ENCODE assay signal across 1 cellular context in the genomic region with DNA sequence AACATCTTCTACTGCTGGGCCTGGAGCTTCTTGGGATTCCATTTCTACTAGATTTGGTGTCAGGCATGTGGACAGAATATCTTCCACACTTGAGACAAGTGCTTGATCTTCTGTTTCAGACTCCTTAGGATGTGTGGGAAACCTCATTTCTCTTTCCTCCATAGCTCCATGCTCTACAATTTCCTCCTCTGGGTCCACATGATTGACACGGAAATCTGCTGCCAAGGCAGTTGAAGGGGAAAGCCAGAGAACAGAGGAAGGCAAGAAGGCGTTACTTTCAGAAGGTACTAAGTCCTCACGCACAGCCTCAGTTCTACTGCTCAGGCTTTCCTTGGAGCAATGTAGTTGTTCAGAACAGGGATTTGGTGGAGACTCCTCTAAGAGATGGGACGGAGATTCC.
TF ChIP-seq lines count a peak whose summit lies in the region.

No MANE protein-coding gene starts in this region.

TF ChIP-seq in endothelial cell of umbilical vein, 7 proteins besides CTCF, POLR2A, EP300 and RAD21:
- no peak for TF ChIP-seq POLR2AphosphoS5 (IDR thresholded peaks at IDR 0.05; ENCODE audit: insufficient read depth, low read depth, low read length)
- TF ChIP-seq EZH2 (IDR thresholded peaks at IDR 0.05; ENCODE audit: borderline replicate concordance, low read depth, low read length, severe bottlenecking): no peak
